Comparison of ENCODE assay signal across 9 cellular contexts in the genomic region with DNA sequence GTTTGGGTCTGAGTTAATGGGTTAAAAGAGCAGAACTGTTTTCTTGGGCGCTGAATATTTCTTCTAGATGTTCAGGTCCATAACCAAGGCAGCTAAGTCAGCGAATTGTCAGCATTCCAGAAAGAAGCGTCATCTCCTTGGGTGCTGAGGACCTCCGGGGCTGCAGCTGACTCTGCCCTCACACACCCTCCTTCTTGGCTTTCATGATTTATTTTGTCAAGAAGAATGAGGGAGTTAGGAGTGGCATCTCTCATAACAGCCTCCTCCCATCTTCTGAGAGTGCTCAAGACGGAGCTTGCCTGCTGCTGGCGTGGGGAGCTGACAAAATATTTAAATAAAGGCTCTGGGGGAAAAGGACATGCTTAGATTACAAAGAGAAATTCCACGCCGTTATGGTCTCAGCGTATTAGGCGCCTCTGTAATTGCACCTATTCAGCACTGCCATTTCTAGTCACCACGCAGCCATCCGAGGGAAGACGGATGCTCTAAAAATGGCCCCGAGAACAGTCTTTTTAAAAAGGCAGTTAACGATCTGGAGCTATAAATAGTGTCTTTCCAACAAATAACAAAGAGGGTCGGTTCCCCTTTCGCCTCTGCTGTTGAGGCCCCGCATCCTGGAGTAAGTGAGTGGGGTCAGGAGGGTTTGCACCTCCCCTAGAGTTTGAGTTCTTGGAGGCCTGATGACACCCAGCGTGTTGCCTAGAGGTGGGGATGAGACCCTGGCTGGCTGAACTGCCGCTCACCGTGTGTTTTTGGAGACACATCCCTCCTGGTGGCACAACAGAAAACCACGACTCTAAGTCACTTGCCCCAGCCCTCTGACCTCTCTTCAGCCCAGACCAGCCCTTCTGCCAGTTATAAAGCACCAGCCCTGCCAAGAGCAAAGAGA.
DNase-seq lines count a peak whose midpoint lies in the region; ATAC-seq, FAIRE-seq and TF ChIP-seq lines count a peak whose summit lies in the region.
"Had no signal": no experiment of that assay in that cellular context is flagged by ENCODE, and none has a peak within 500 bp of the region (broad histone marks: within the 10 kb centered on the region; RNA-seq: fewer than 3 reads in every experiment).

No MANE protein-coding gene starts in this region.

- peaks cover 3 to 40% of the 10 kb centered on the region in 2 donors for H3K36me3 Mint-ChIP-seq in stimulated activated naive B cell treated with anti-CD40 and anti-IgM and Interleukin-4, amounts not matched to agents 10 μg/mL and 1 μg/mL and 100 μg/mL, for 72 hours

- peaks cover 52 to 93% of the 10 kb centered on the region in 2 donors for H3K4me1 Mint-ChIP-seq in stimulated activated naive B cell treated with anti-CD40 and anti-IgM and Interleukin-4, amounts not matched to agents 10 μg/mL and 1 μg/mL and 100 μg/mL, for 72 hours

- H3K9me3 Mint-ChIP-seq in stimulated activated naive B cell treated with anti-CD40 and anti-IgM and Interleukin-4, amounts not matched to agents 10 μg/mL and 1 μg/mL and 100 μg/mL, for 72 hours: no peaks in the 10 kb centered on the region

- FAIRE-seq in D721Med (lab: Jason Lieb, UNC): no peak

- H3K27ac Mint-ChIP-seq in stimulated activated naive B cell treated with anti-CD40 and anti-IgM and Interleukin-4, amounts not matched to agents 10 μg/mL and 1 μg/mL and 100 μg/mL, for 72 hours: peak overlapping the region; percentile 90

- peak; percentile 75 to 77 for ATAC-seq in stimulated activated naive B cell treated with anti-CD40 and anti-IgM and Interleukin-4, amounts not matched to agents 10 μg/mL and 1 μg/mL and 100 μg/mL, for 72 hours (replicated peaks)

- no peak for TF ChIP-seq CTCF in D721Med (IDR thresholded peaks at IDR 0.05; ENCODE audit: insufficient read depth, missing control alignments)

- DNase-seq in NCI-H1417 (lab: John Stamatoyannopoulos, UW) (peak in 2 of 3 experiments; percentile 54 to 65), NCI-H1417 treated with DMSO at 0.1 percent for 48 hours (lab: John Stamatoyannopoulos, UW) (no peak), RKO (ENCODE audit: low spot score) (peak; percentile 6), fibroblast of peridontal ligament (ENCODE audit: extremely low read depth) (peak; percentile 65), D721Med (ENCODE audit: insufficient read length, low spot score) (no peak), NCI-H2196 treated with DMSO at 0.1 percent for 48 hours (lab: John Stamatoyannopoulos, UW; ENCODE audit: unreplicated experiment) (no peak), superior temporal gyrus (ENCODE audit: extremely low spot score) (no peak)
- DNase-seq in stimulated activated naive B cell treated with anti-CD40 and anti-IgM and Interleukin-4, amounts not matched to agents 10 μg/mL and 1 μg/mL and 100 μg/mL, for 72 hours: peak; percentile 12
- DNase-seq: NCI-H1694 treated with DMSO at 0.1 percent for 48 hours had no signal

- no peaks in the 10 kb centered on the region for H3K27me3 Mint-ChIP-seq in stimulated activated naive B cell treated with anti-CD40 and anti-IgM and Interleukin-4, amounts not matched to agents 10 μg/mL and 1 μg/mL and 100 μg/mL, for 72 hours

- peak overlapping the region; percentile 61 to 67 for H3K4me3 Mint-ChIP-seq in stimulated activated naive B cell treated with anti-CD40 and anti-IgM and Interleukin-4, amounts not matched to agents 10 μg/mL and 1 μg/mL and 100 μg/mL, for 72 hours

Comparison
In these comparisons a context has a peak if more than half of its experiments do, and no peak if none do; other contexts are left out.
1. DNase-seq: peak in NCI-H1417 (2 of 3), RKO (single experiment), fibroblast of peridontal ligament (single experiment) and stimulated activated naive B cell treated with anti-CD40 and anti-IgM and Interleukin-4, amounts not matched to agents 10 μg/mL and 1 μg/mL and 100 μg/mL, for 72 hours (single experiment); none in NCI-H1417 treated with DMSO at 0.1 percent for 48 hours (single experiment), D721Med (single experiment), NCI-H2196 treated with DMSO at 0.1 percent for 48 hours (single experiment) and superior temporal gyrus (single experiment).